In genomic region chr14:77039285-77040058, GRCh38 we compare ENCODE assay signal across 8 cellular contexts. TPM values are rescaled to one million over a fixed set of nuclear protein-coding genes. Genes with fewer than 3 reads are reported as not detected.
A peak's percentile ranks its signal among the peaks of the same experiment; 100 is the strongest.
DNase-seq lines count a peak whose midpoint lies in the region; ATAC-seq and TF ChIP-seq lines count a peak whose summit lies in the region.

No MANE protein-coding gene starts in this region.

- H3K9me3 ChIP-seq in SU-DHL-6 (ENCODE audit: insufficient read depth, low read length), result no peaks in the 10 kb centered on the region
- H3K9me3 ChIP-seq in psoas muscle, result no peaks in the 10 kb centered on the region

- H3K9me2 ChIP-seq in SU-DHL-6 (replicated peaks; ENCODE audit: insufficient read depth, low read length), result no peaks in the 10 kb centered on the region

- no peak for DNase-seq in GM12864 (ENCODE audit: low read depth)
- peak; percentile 73 for DNase-seq in fibroblast of gingiva (ENCODE audit: low read depth)
- DNase-seq in psoas muscle, result no peak
- no peak for DNase-seq in NCI-H774 (lab: John Stamatoyannopoulos, UW)
- no peak for DNase-seq in activated gamma-delta T cell treated with Interleukin-2 at 50 U/mL for 16 hours
- DNase-seq in activated effector memory CD4-positive, alpha-beta T cell treated with anti-CD3 and anti-CD28 coated beads, Interleukin-2, amount 50 U/mL, for 16 hours, result no peak

- H3K4me2 ChIP-seq in SU-DHL-6 (ENCODE audit: low read depth, low read length, poor library complexity, severe bottlenecking), result peak overlapping the region; percentile 96

- 12 to 24% (median 13%) methylated on average over 10 of the region's 10 CpGs for WGBS in psoas muscle, 3 donors

- H3K9ac ChIP-seq in SU-DHL-6 (ENCODE audit: low read length), result peak overlapping the region; percentile 50

- ATAC-seq in HG03066 (IDR thresholded peaks at IDR 0.05; ENCODE audit: low read depth, unreplicated experiment) (peak; percentile 3), psoas muscle (no peak)

- peaks cover 55% of the 10 kb centered on the region for H3K4me1 ChIP-seq in psoas muscle

- peaks cover 22% of the 10 kb centered on the region for H3F3A ChIP-seq in SU-DHL-6 (ENCODE audit: insufficient read depth)

- peak overlapping the region; percentile 24; the same call in 1 of the 2 replicates for H3K4me3 ChIP-seq in GM12864 (ENCODE audit: low read depth, low read length)
- peak overlapping the region; percentile 54 for H3K4me3 ChIP-seq in SU-DHL-6 (ENCODE audit: insufficient read depth, low read length, poor library complexity, severe bottlenecking)
- H3K4me3 ChIP-seq in psoas muscle, result peak overlapping the region; percentile 62

- H3K27me3 ChIP-seq in SU-DHL-6 (ENCODE audit: low read length), result no peaks in the 10 kb centered on the region
- no peaks in the 10 kb centered on the region for H3K27me3 ChIP-seq in psoas muscle (ENCODE audit: insufficient read depth in 3 of 3, low read length in 2 of 3)

- no peaks in the 10 kb centered on the region for H3K79me2 ChIP-seq in SU-DHL-6 (ENCODE audit: insufficient read depth, low read length)

- no peaks in the 10 kb centered on the region for H4K20me1 ChIP-seq in SU-DHL-6 (ENCODE audit: low read depth, low read length)

- intact Hi-C loops in psoas muscle (cut with DNase I), result loop anchor here in 1 of 2 donors (5.0 kb wide), 1 partner anchor 122 kb away; no protein-coding TSS in a partner anchor

- H2AFZ ChIP-seq in SU-DHL-6 (ENCODE audit: low read depth, low read length, severe bottlenecking), result peak overlapping the region; percentile 66

- peak overlapping the region; percentile 74 for H3K27ac ChIP-seq in SU-DHL-6 (ENCODE audit: low read depth, low read length)
- peak overlapping the region; percentile 95 for H3K27ac ChIP-seq in psoas muscle

- TF ChIP-seq CTCF in GM12864 (IDR thresholded peaks at IDR 0.05; ENCODE audit: low read depth, low read length, missing control alignments) (no peak), SU-DHL-6 (IDR thresholded peaks at IDR 0.05; ENCODE audit: insufficient read depth, low read length, poor library complexity, severe bottlenecking) (no peak), psoas muscle (IDR thresholded peaks at IDR 0.05) (no peak)

- no peaks in the 10 kb centered on the region for H3K36me3 ChIP-seq in SU-DHL-6 (ENCODE audit: low read length)
- no peaks in the 10 kb centered on the region for H3K36me3 ChIP-seq in psoas muscle (ENCODE audit: insufficient read depth in 1 of 2, low read depth in 1 of 2)

RNA-seq across cellular contexts. Expression of gene IRF2BPL, which starts 11.0 kb away (rescaled TPM):
- total RNA-seq in psoas muscle, result 10 to 100 TPM in 3 of 4 donors, 1 to 10 TPM in 1; 9.7 to 26.3 (median 21.7) TPM
- 1 to 10 TPM; 3.8 to 9.5 (median 4.4) TPM for polyA plus RNA-seq in psoas muscle

RNA-seq across cellular contexts. Expression of gene CIPC, which starts 58.6 kb away (rescaled TPM):
- 100 to 1,000 TPM in 3 of 4 donors, 10 to 100 TPM in 1; 83.8 to 133 (median 112) TPM for total RNA-seq in psoas muscle
- polyA plus RNA-seq in psoas muscle, result 100 to 1,000 TPM in 1 of 3 donors, 10 to 100 TPM in 2; 23.1 to 116 (median 54.9) TPM
